35 cellular contexts compared by ENCODE assay signal in the genomic region with DNA sequence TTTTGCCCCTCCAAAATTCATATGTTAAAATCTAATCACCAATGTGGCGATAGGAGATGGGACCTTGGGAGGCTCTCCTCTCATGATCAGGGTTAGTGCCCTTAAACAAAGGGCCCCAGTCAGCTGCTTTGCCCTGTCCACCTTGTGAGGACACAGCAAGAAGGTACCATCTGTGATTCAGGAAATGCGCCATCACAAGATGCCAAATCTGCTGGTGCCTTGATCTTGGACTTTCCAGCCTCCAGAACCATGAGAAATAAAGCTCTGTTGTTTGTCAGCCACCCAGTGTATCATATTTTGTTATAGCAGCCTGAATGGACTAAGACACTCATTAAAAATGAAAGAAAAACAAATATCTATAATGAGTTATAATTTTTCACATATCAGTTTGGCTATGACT.
DNase-seq lines count a peak whose midpoint lies in the region; ATAC-seq, FAIRE-seq and TF ChIP-seq lines count a peak whose summit lies in the region.
"Had no signal": no experiment of that assay in that cellular context is flagged by ENCODE, and none has a peak within 500 bp of the region (broad histone marks: within the 10 kb centered on the region; RNA-seq: fewer than 3 reads in every experiment).

No MANE protein-coding gene starts in this region.

- H3K27ac ChIP-seq in HepG2 (ENCODE audit: extremely low read length, insufficient read depth, low read length) (no peak overlapping the region), sigmoid colon (no peak overlapping the region), left ventricle myocardium inferior (replicated peaks) (no peak overlapping the region)
- H3K27ac ChIP-seq: 22Rv1; A549; BLaER1; BLaER1 treated with 17β-estradiol and CSF1 and Interleukin-3, amounts not matched to agents 10 nM and 100 nM; C4-2B had no signal

- no peak overlapping the region for H3K4me3 ChIP-seq in HepG2 (replicated peaks in 1 of 3; ENCODE audit: insufficient read depth in 1 of 3, low read depth in 2 of 3, low read length in 3 of 3)
- H3K4me3 ChIP-seq in sigmoid colon = no peak overlapping the region
- H3K4me3 ChIP-seq in left ventricle myocardium inferior = no peak overlapping the region
- H3K4me3 ChIP-seq: A549; BLaER1; BLaER1 treated with 17β-estradiol and CSF1 and Interleukin-3, amounts not matched to agents 10 nM and 100 nM had no signal

- H3K4me1 ChIP-seq in HepG2 (ENCODE audit: insufficient read depth, low read length) (peaks cover 33% of the 10 kb centered on the region), sigmoid colon (no peaks in the 10 kb centered on the region), left ventricle myocardium inferior (no peaks in the 10 kb centered on the region)
- H3K4me1 ChIP-seq: A549; BE2C; BLaER1; BLaER1 treated with 17β-estradiol and CSF1 and Interleukin-3, amounts not matched to agents 10 nM and 100 nM; Caco-2 had no signal

- no peaks in the 10 kb centered on the region for H3K36me3 ChIP-seq in HepG2 (replicated peaks in 1 of 2; ENCODE audit: control insufficient read depth in 1 of 2, insufficient read depth in 2 of 2, low read length in 2 of 2)
- H3K36me3 ChIP-seq in sigmoid colon = no peaks in the 10 kb centered on the region
- H3K36me3 ChIP-seq in left ventricle myocardium inferior = no peaks in the 10 kb centered on the region
- H3K36me3 ChIP-seq: BE2C; BLaER1; BLaER1 treated with 17β-estradiol and CSF1 and Interleukin-3, amounts not matched to agents 10 nM and 100 nM had no signal

- ATAC-seq in HepG2 (no peak), GM21526 (IDR thresholded peaks at IDR 0.05; ENCODE audit: low FRiP score, unreplicated experiment) (no peak)
- ATAC-seq: A549; CD8-positive, alpha-beta T cell had no signal

- intact Hi-C loops in HepG2 (cut with micrococcal nuclease; ENCODE audit: unreplicated experiment) (no loop called here), sigmoid colon (cut with DNase I) (no loop called here), left ventricle myocardium inferior (cut with micrococcal nuclease) (no loop called here)

- TF ChIP-seq CTCF in HepG2 (CRISPR knock-in tag; IDR thresholded peaks at IDR 0.05) (no peak), sigmoid colon (IDR thresholded peaks at IDR 0.05) (no peak), left ventricle myocardium inferior (IDR thresholded peaks at IDR 0.05; ENCODE audit: borderline replicate concordance) (no peak)

- WGBS in HepG2 (ENCODE audit: low lambda C conversion rate) = 89% methylated on average over 2 of the region's 2 CpGs
- 97 to 98% methylated on average over 2 of the region's 2 CpGs for WGBS in sigmoid colon, 2 donors

- H3K4me2 ChIP-seq in HepG2 (ENCODE audit: low read depth, low read length) = no peak overlapping the region
- H3K4me2 ChIP-seq: A549; BLaER1; BLaER1 treated with 17β-estradiol and CSF1 and Interleukin-3, amounts not matched to agents 10 nM and 100 nM had no signal

- DNase-seq in activated effector memory CD4-positive, alpha-beta T cell treated with anti-CD3 and anti-CD28 coated beads, Interleukin-2, amount 50 U/mL, for 16 hours = peak; percentile 9
- DNase-seq in activated effector memory CD4-positive, alpha-beta T cell treated with Interleukin-2 at 50 U/mL for 16 hours = no peak
- DNase-seq in HepG2 (ENCODE audit: low spot score) = no peak
- DNase-seq in mesenteric fat pad (ENCODE audit: low spot score) = peak; percentile 45
- DNase-seq in sigmoid colon = peak; percentile 0
- no peak for DNase-seq in left ventricle myocardium inferior
- DNase-seq in NCI-H69 (lab: John Stamatoyannopoulos, UW) = no peak
- DNase-seq: 8988T; ACHN; AML-193; BE2C; C1 segment of cervical spinal cord; Caco-2; Calu3; CD4-positive, alpha-beta memory T cell; CD4-positive, alpha-beta T cell; CD4-positive, CD25-positive, alpha-beta regulatory T cell; CD8-positive, alpha-beta memory T cell; CD8-positive, alpha-beta T cell; COR-L47; DMS 273 treated with DMSO at 0.1 percent for 48 hours; DMS153; DMS53; DMS79; DMS79 treated with DMSO at 0.1 percent for 48 hours; DND-41; EL had no signal

- TF ChIP-seq POLR2A in HepG2 (IDR thresholded peaks at IDR 0.05; ENCODE audit: insufficient read depth in 1 of 2, low read depth in 2 of 2, low read length in 2 of 2) (no peak), sigmoid colon (IDR thresholded peaks at IDR 0.05) (no peak)

- H3K27me3 ChIP-seq in HepG2 (ENCODE audit: control insufficient read depth in 1 of 2, insufficient read depth in 2 of 2, low read length in 2 of 2) (no peaks in the 10 kb centered on the region), sigmoid colon (no peaks in the 10 kb centered on the region), left ventricle myocardium inferior (ENCODE audit: low read depth) (peaks cover 80% of the 10 kb centered on the region)
- H3K27me3 ChIP-seq: BE2C; BLaER1; BLaER1 treated with 17β-estradiol and CSF1 and Interleukin-3, amounts not matched to agents 10 nM and 100 nM had no signal

- H4K20me1 ChIP-seq in HepG2 (ENCODE audit: insufficient read depth, low read length) = no peaks in the 10 kb centered on the region
- H4K20me1 ChIP-seq: BLaER1; BLaER1 treated with 17β-estradiol and CSF1 and Interleukin-3, amounts not matched to agents 10 nM and 100 nM had no signal

- no peak for TF ChIP-seq RAD21 in HepG2 (CRISPR knock-in tag; IDR thresholded peaks at IDR 0.05)

- TF ChIP-seq EP300 in HepG2 (IDR thresholded peaks at IDR 0.05; ENCODE audit: low read depth in 2 of 2, low read length in 2 of 2) = no peak
- TF ChIP-seq EP300 in HepG2 (CRISPR knock-in tag; IDR thresholded peaks at IDR 0.05; ENCODE audit: borderline replicate concordance) = no peak
- TF ChIP-seq EP300 in sigmoid colon (IDR thresholded peaks at IDR 0.05) = no peak

- peaks cover 11% of the 10 kb centered on the region; the same call in 1 of the 2 replicates for H3K9me3 ChIP-seq in HepG2 (ENCODE audit: low read length)
- no peaks in the 10 kb centered on the region for H3K9me3 ChIP-seq in sigmoid colon
- peaks cover 30% of the 10 kb centered on the region for H3K9me3 ChIP-seq in left ventricle myocardium inferior (replicated peaks)
- H3K9me3 ChIP-seq: BE2C had no signal

- BruUV-seq in HepG2 (replicated peaks; lab: Mats Ljungman, UMichigan) = no TSS peak

- CTCF ChIA-PET in HepG2 (lab: Yijun Ruan, JAX; ENCODE audit: low intra/inter-chr PET ratio, low total read pairs) = no interaction called here

- in situ Hi-C loops in HepG2 (cut with HindIII; ENCODE audit: extremely low pct_ligation_motif_present, low pct_unique_long_range_greater_than_20kb) = no loop called here

- H3K79me2 ChIP-seq in HepG2 (ENCODE audit: insufficient read depth, low read length) = no peaks in the 10 kb centered on the region

- H3K9ac ChIP-seq in HepG2 (ENCODE audit: insufficient read depth, low read depth, low read length) = no peak overlapping the region
- H3K9ac ChIP-seq: BLaER1; BLaER1 treated with 17β-estradiol and CSF1 and Interleukin-3, amounts not matched to agents 10 nM and 100 nM had no signal

- POLR2A ChIA-PET in HepG2 (lab: Yijun Ruan, JAX) = interaction anchor here (0.9 to 1.6 kb wide), 2 partner anchors 45 to 62 kb away, joined by 3 read pairs; no protein-coding TSS in a partner anchor

- FAIRE-seq in HepG2 (lab: Jason Lieb, UNC) = no peak
- FAIRE-seq: A204.1, A549, D721Med had no signal

- no peak overlapping the region for H2AFZ ChIP-seq in HepG2 (ENCODE audit: low read length)

TF ChIP-seq in HepG2, 621 proteins besides CTCF, POLR2A, EP300 and RAD21:
- TF ChIP-seq ZNF12 (CRISPR knock-in tag; IDR thresholded peaks at IDR 0.05) (peak; percentile 68), ZNF713 (CRISPR knock-in tag; IDR thresholded peaks at IDR 0.05) (no peak), ZNF564 (CRISPR knock-in tag; IDR thresholded peaks at IDR 0.05) (peak; percentile 96; the same call in 1 of the 2 replicates)
- TF ChIP-seq, protein P1, sequence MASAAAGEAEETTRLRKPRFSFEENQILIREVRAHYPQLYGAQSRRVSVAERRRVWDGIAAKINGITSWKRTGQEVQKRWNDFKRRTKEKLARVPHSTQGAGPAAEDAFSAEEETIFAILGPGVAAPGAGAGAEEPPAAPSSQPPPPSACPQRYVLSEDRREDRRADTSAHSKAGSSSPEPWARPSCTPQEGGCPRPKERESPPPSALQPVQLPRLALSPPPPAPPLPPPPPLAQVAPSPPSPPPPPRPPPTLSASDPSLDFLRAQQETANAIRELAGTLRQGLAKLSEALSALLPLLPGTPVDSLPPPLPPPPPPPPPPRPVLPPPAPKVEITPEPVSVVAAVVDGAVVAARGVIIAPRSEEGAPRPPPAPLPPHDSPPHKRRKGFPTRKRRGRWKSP (CRISPR knock-in tag; IDR thresholded peaks at IDR 0.05) = no peak

Comparison
In these comparisons a context has a peak if more than half of its experiments do, and no peak if none do; other contexts are left out.
1. DNase-seq: peak in activated effector memory CD4-positive, alpha-beta T cell treated with anti-CD3 and anti-CD28 coated beads, Interleukin-2, amount 50 U/mL, for 16 hours (single experiment), mesenteric fat pad (single experiment) and sigmoid colon (single experiment); none in activated effector memory CD4-positive, alpha-beta T cell treated with Interleukin-2 at 50 U/mL for 16 hours (single experiment), HepG2 (single experiment), left ventricle myocardium inferior (single experiment) and NCI-H69 (single experiment).